12 cellular contexts compared by ENCODE assay signal in genomic region chr1:1841575-1841991, GRCh38. TPM values are rescaled to one million over a fixed set of nuclear protein-coding genes. Genes with fewer than 3 reads are reported as not detected.
DNase-seq lines count a peak whose midpoint lies in the region; ATAC-seq, FAIRE-seq and TF ChIP-seq lines count a peak whose summit lies in the region.
"Had no signal": no experiment of that assay in that cellular context is flagged by ENCODE, and none has a peak within 500 bp of the region (broad histone marks: within the 10 kb centered on the region; RNA-seq: fewer than 3 reads in every experiment).

No MANE protein-coding gene starts in this region.

- TF ChIP-seq CTCF in cardiac muscle cell (IDR thresholded peaks at IDR 0.05; ENCODE audit: low read depth, low read length), result no peak
- no peak for TF ChIP-seq CTCF in type B pancreatic cell (conservative IDR thresholded peaks at IDR 0.05)

- no peak overlapping the region for H3K4me3 Mint-ChIP-seq in activated CD8-positive, alpha-beta T cell treated with anti-CD3 and anti-CD28 coated beads, Interleukin-2, amount 10 ng/mL, durations not matched to agents 7 days and 5 days
- no peak overlapping the region for H3K4me3 Mint-ChIP-seq in type B pancreatic cell

- in situ Hi-C loops in G401 (cut with HindIII; ENCODE audit: low sequenced_read_pairs), result no loop called here

- H3K27me3 Mint-ChIP-seq in activated CD8-positive, alpha-beta T cell treated with anti-CD3 and anti-CD28 coated beads, Interleukin-2, amount 10 ng/mL, durations not matched to agents 7 days and 5 days (ENCODE audit: low read depth), result no peaks in the 10 kb centered on the region
- no peaks in the 10 kb centered on the region for H3K27me3 Mint-ChIP-seq in type B pancreatic cell

- peaks cover 26% of the 10 kb centered on the region for H3K4me1 ChIP-seq in cardiac muscle cell (ENCODE audit: low read depth)

- no peaks in the 10 kb centered on the region for H3K9me3 ChIP-seq in cardiac muscle cell (ENCODE audit: low read depth)

- H3K27ac ChIP-seq in cardiac muscle cell, result peak overlapping the region; percentile 69

- DNase-seq in cardiac muscle cell (ENCODE audit: low read depth in 1 of 2, low spot score in 1 of 2) (peak in 1 of 2 donors; percentile 18), cardiac septum (ENCODE audit: low spot score) (no peak), type B pancreatic cell (ENCODE audit: extremely low spot score, unreplicated experiment) (no peak), NCI-H82 treated with DMSO at 0.1 percent for 48 hours (lab: John Stamatoyannopoulos, UW; ENCODE audit: unreplicated experiment) (no peak), G401 (ENCODE audit: low spot score) (no peak)
- no peak for DNase-seq in activated CD8-positive, alpha-beta T cell treated with anti-CD3 and anti-CD28 coated beads, Interleukin-2, amount 10 ng/mL, durations not matched to agents 7 days and 5 days
- DNase-seq: DND-41, posterior cingulate gyrus had no signal

- ATAC-seq in activated CD8-positive, alpha-beta T cell treated with anti-CD3 and anti-CD28 coated beads, Interleukin-2, amount 10 ng/mL, durations not matched to agents 7 days and 5 days, result no peak
- ATAC-seq in HG02840 (IDR thresholded peaks at IDR 0.05; ENCODE audit: low FRiP score, unreplicated experiment), result no peak

- H3K9me3 Mint-ChIP-seq in activated CD8-positive, alpha-beta T cell treated with anti-CD3 and anti-CD28 coated beads, Interleukin-2, amount 10 ng/mL, durations not matched to agents 7 days and 5 days (ENCODE audit: insufficient read depth), result no peaks in the 10 kb centered on the region
- no peaks in the 10 kb centered on the region for H3K9me3 Mint-ChIP-seq in type B pancreatic cell

- POLR2A ChIA-PET in activated CD8-positive, alpha-beta T cell treated with anti-CD3 and anti-CD28 coated beads, Interleukin-2, amount 10 ng/mL, durations not matched to agents 7 days and 5 days (lab: Charles Lee), result no interaction called here

- no peak overlapping the region for H3K4me3 ChIP-seq in cardiac muscle cell

- peaks cover 16% of the 10 kb centered on the region for H3K4me1 Mint-ChIP-seq in activated CD8-positive, alpha-beta T cell treated with anti-CD3 and anti-CD28 coated beads, Interleukin-2, amount 10 ng/mL, durations not matched to agents 7 days and 5 days (ENCODE audit: low read depth)
- H3K4me1 Mint-ChIP-seq in type B pancreatic cell (ENCODE audit: unreplicated experiment), result peaks cover 19% of the 10 kb centered on the region

- intact Hi-C loops in cardiac septum (cut with DNase I), result loop anchor here (5.0 kb wide), 1 partner anchor 66 kb away; no protein-coding TSS in a partner anchor

- H3K27ac Mint-ChIP-seq in activated CD8-positive, alpha-beta T cell treated with anti-CD3 and anti-CD28 coated beads, Interleukin-2, amount 10 ng/mL, durations not matched to agents 7 days and 5 days, result peak overlapping the region; percentile 39
- H3K27ac Mint-ChIP-seq in type B pancreatic cell, result peak overlapping the region; percentile 59

- CTCF ChIA-PET in activated CD8-positive, alpha-beta T cell treated with anti-CD3 and anti-CD28 coated beads, Interleukin-2, amount 10 ng/mL, durations not matched to agents 7 days and 5 days (lab: Charles Lee), result no interaction called here

- FAIRE-seq in islet of Langerhans (lab: Jason Lieb, UNC), result peak; percentile 85
- FAIRE-seq: endothelial cell of umbilical vein, H1 had no signal

- H3K36me3 ChIP-seq in cardiac muscle cell, result no peaks in the 10 kb centered on the region

- no peaks in the 10 kb centered on the region for H3K27me3 ChIP-seq in cardiac muscle cell

- peaks cover 19% of the 10 kb centered on the region for H3K36me3 Mint-ChIP-seq in activated CD8-positive, alpha-beta T cell treated with anti-CD3 and anti-CD28 coated beads, Interleukin-2, amount 10 ng/mL, durations not matched to agents 7 days and 5 days (ENCODE audit: low read depth)
- H3K36me3 Mint-ChIP-seq in type B pancreatic cell, result peaks cover 10% of the 10 kb centered on the region

RNA-seq across cellular contexts. Expression of gene GNB1, which starts 49.3 kb away (rescaled TPM):
- total RNA-seq in cardiac muscle cell (85.5 and 93.5 TPM in 2 replicates), cardiac septum (183 TPM), type B pancreatic cell (ENCODE audit: low replicate concordance) (279 and 297 TPM in 2 replicates)
- polyA plus RNA-seq in cardiac muscle cell, result 185 and 196 TPM in 2 replicates
- total RNA-seq in activated CD8-positive, alpha-beta T cell treated with anti-CD3 and anti-CD28 coated beads, Interleukin-2, amount 10 ng/mL, durations not matched to agents 7 days and 5 days, result 100 to 1,000 TPM; 398 TPM
- 306 and 351 TPM in 2 replicates for total RNA-seq in G401 (2014; rRNA removed; shearing (Covaris generic))
